8 cellular contexts compared by ENCODE assay signal in genomic region chr20:36051318-36052116, GRCh38.
DNase-seq lines count a peak whose midpoint lies in the region; ATAC-seq and TF ChIP-seq lines count a peak whose summit lies in the region.

No MANE protein-coding gene starts in this region.

- ATAC-seq in naive thymus-derived CD8-positive, alpha-beta T cell = no peak
- no peak for ATAC-seq in HG03521 (IDR thresholded peaks at IDR 0.05; ENCODE audit: unreplicated experiment)
- ATAC-seq in GM18517 (IDR thresholded peaks at IDR 0.05; ENCODE audit: unreplicated experiment) = no peak
- no peak for ATAC-seq in GM21390 (IDR thresholded peaks at IDR 0.05; ENCODE audit: unreplicated experiment)

- peaks cover 16 to 45% (median 41%) of the 10 kb centered on the region in 4 donors for H3K4me1 Mint-ChIP-seq in naive thymus-derived CD8-positive, alpha-beta T cell

- peaks cover 0 to 7% (median 2%) of the 10 kb centered on the region in 5 donors for H3K27me3 Mint-ChIP-seq in naive thymus-derived CD8-positive, alpha-beta T cell

- peak overlapping the region; percentile 83 to 97 (median 93) for H3K27ac Mint-ChIP-seq in naive thymus-derived CD8-positive, alpha-beta T cell

- H3K4me3 ChIP-seq in BE2C (ENCODE audit: low read depth, low read length) = peak overlapping the region; percentile 59
- peak overlapping the region; percentile 96 for H3K4me3 ChIP-seq in MG63
- peak overlapping the region; percentile 89 for H3K4me3 ChIP-seq in choroid plexus epithelial cell (ENCODE audit: low read depth, low read length)

- H3K36me3 ChIP-seq in BE2C (peaks cover 7% of the 10 kb centered on the region; the same call in 1 of the 2 replicates), MG63 (peaks cover 28% of the 10 kb centered on the region)

- H3K4me3 Mint-ChIP-seq in naive thymus-derived CD8-positive, alpha-beta T cell = peak overlapping the region; percentile 87 to 97 (median 92)

- POLR2A ChIA-PET in naive thymus-derived CD8-positive, alpha-beta T cell (lab: Charles Lee) = interaction anchor here (0.6 to 3.4 kb wide), 3 partner anchors 13 to 98 kb away, joined by 3 to 19 read pairs (median 13); partner anchors contain the start of gene SCAND1

- TF ChIP-seq CTCF in BE2C (IDR thresholded peaks at IDR 0.05; ENCODE audit: low read depth, low read length) = no peak
- TF ChIP-seq CTCF in choroid plexus epithelial cell (conservative IDR thresholded peaks at IDR 0.05; ENCODE audit: low read depth, low read length) = no peak

- H3K36me3 Mint-ChIP-seq in naive thymus-derived CD8-positive, alpha-beta T cell = peaks cover 2 to 23% (median 3%) of the 10 kb centered on the region in 3 donors

- no peaks in the 10 kb centered on the region for H3K4me1 ChIP-seq in BE2C

- DNase-seq in BE2C (no peak), MG63 (no peak), choroid plexus epithelial cell (ENCODE audit: low read depth) (no peak), SHP77 treated with DMSO at 0.1 percent for 48 hours (lab: John Stamatoyannopoulos, UW) (no peak)
- no peak for DNase-seq in naive thymus-derived CD8-positive, alpha-beta T cell

- H3K9me3 ChIP-seq in BE2C (no peaks in the 10 kb centered on the region), MG63 (no peaks in the 10 kb centered on the region)

- H3K27me3 ChIP-seq in BE2C = no peaks in the 10 kb centered on the region
- H3K27me3 ChIP-seq in MG63 = no peaks in the 10 kb centered on the region

- H3K9me3 Mint-ChIP-seq in naive thymus-derived CD8-positive, alpha-beta T cell = no peaks in the 10 kb centered on the region
